In the genomic region with DNA sequence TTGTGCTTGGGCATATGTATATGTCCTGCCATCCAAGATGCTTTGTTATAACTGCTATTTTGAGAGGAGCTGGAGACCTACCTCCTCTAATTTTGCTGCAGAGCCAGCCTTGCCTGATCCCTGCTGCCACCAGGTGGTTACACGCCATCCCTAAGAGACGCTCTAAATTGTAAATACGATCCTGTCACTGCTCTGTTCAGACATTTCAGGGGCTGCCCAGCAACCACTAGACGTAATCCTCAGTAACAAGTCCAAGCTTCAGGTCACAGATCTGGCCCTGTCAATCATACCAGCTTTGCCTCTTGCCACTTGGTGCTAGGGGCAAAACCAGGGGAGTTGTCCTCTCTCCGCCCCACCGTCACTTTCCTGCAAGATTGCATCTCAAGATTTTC, we compare ENCODE assay signal across 8 cellular contexts. TPM values are rescaled to one million over a fixed set of nuclear protein-coding genes. Genes with fewer than 3 reads are reported as not detected.
A peak's percentile ranks its signal among the peaks of the same experiment; 100 is the strongest.
DNase-seq lines count a peak whose midpoint lies in the region; ATAC-seq and TF ChIP-seq lines count a peak whose summit lies in the region.

No MANE protein-coding gene starts in this region.

- ATAC-seq in GM18858 (IDR thresholded peaks at IDR 0.05; ENCODE audit: unreplicated experiment) = peak; percentile 43
- peak; percentile 76 for ATAC-seq in HG03159 (IDR thresholded peaks at IDR 0.05; ENCODE audit: unreplicated experiment)

- H3K9me3 ChIP-seq in BE2C (no peaks in the 10 kb centered on the region), left ventricle myocardium inferior (replicated peaks) (no peaks in the 10 kb centered on the region), colonic mucosa (no peaks in the 10 kb centered on the region)

- no peak overlapping the region for H3K27ac Mint-ChIP-seq in activated CD4-positive, alpha-beta memory T cell treated with anti-CD3 and anti-CD28 coated beads for 36 hours

- intact Hi-C loops in activated CD4-positive, alpha-beta memory T cell treated with anti-CD3 and anti-CD28 coated beads for 36 hours (cut with micrococcal nuclease) = loop anchor here (1.0 to 5.0 kb wide), 3 partner anchors 173 to 1135 kb away; a partner anchor contains a TSS
- intact Hi-C loops in left ventricle myocardium inferior (cut with micrococcal nuclease) (loop anchor here (5.0 kb wide), 2 partner anchors 145 to 165 kb away; no protein-coding TSS in a partner anchor), colonic mucosa (cut with DNase I) (loop anchor here (5.0 kb wide), 2 partner anchors 145 to 175 kb away; no protein-coding TSS in a partner anchor)

- H3K4me3 ChIP-seq in BE2C (ENCODE audit: low read depth, low read length) (no peak overlapping the region), left ventricle myocardium inferior (no peak overlapping the region), colonic mucosa (no peak overlapping the region)

- no peak overlapping the region for H3K4me3 Mint-ChIP-seq in activated CD4-positive, alpha-beta memory T cell treated with anti-CD3 and anti-CD28 coated beads for 36 hours

- H3K4me1 ChIP-seq in BE2C = no peaks in the 10 kb centered on the region
- peaks cover 4% of the 10 kb centered on the region for H3K4me1 ChIP-seq in left ventricle myocardium inferior
- no peaks in the 10 kb centered on the region for H3K4me1 ChIP-seq in colonic mucosa

- CTCF ChIA-PET in activated CD4-positive, alpha-beta memory T cell treated with anti-CD3 and anti-CD28 coated beads for 36 hours (lab: Charles Lee) = interaction anchor here (0.9 to 18.6 kb wide), 8 partner anchors 10 to 426 kb away, joined by 3 to 918 read pairs (median 12); a partner anchor contains a TSS

- DNase-seq in BE2C = peak; percentile 42
- peak; percentile 55 for DNase-seq in NCI-H2196 treated with DMSO at 0.1 percent for 48 hours (lab: John Stamatoyannopoulos, UW; ENCODE audit: unreplicated experiment)
- peak; percentile 65 for DNase-seq in activated CD4-positive, alpha-beta memory T cell treated with anti-CD3 and anti-CD28 coated beads for 36 hours
- no peak for DNase-seq in left ventricle myocardium inferior
- DNase-seq in stimulated activated CD8-positive, alpha-beta memory T cell treated with anti-CD3 and anti-CD28 coated beads, Interleukin-4, amount 100 ng/mL, for 48 hours = peak; percentile 46
- DNase-seq in colonic mucosa = no peak

- no peaks in the 10 kb centered on the region for H3K27me3 ChIP-seq in BE2C
- peaks cover 22% of the 10 kb centered on the region for H3K27me3 ChIP-seq in left ventricle myocardium inferior (ENCODE audit: low read depth)
- no peaks in the 10 kb centered on the region for H3K27me3 ChIP-seq in colonic mucosa

- no peaks in the 10 kb centered on the region for H3K27me3 Mint-ChIP-seq in activated CD4-positive, alpha-beta memory T cell treated with anti-CD3 and anti-CD28 coated beads for 36 hours

- peaks cover 6% of the 10 kb centered on the region for H3K4me1 Mint-ChIP-seq in activated CD4-positive, alpha-beta memory T cell treated with anti-CD3 and anti-CD28 coated beads for 36 hours (ENCODE audit: low read depth)

- H3K9me3 Mint-ChIP-seq in activated CD4-positive, alpha-beta memory T cell treated with anti-CD3 and anti-CD28 coated beads for 36 hours = no peaks in the 10 kb centered on the region

- H3K9ac ChIP-seq in colonic mucosa (ENCODE audit: low read depth in 2 of 2, low read length in 2 of 2) = no peak overlapping the region

- H3K36me3 ChIP-seq in BE2C = no peaks in the 10 kb centered on the region
- no peaks in the 10 kb centered on the region for H3K36me3 ChIP-seq in left ventricle myocardium inferior
- peaks cover 10% of the 10 kb centered on the region for H3K36me3 ChIP-seq in colonic mucosa

- TF ChIP-seq CTCF in BE2C (IDR thresholded peaks at IDR 0.05; ENCODE audit: low read depth, low read length) (peak; percentile 65), left ventricle myocardium inferior (IDR thresholded peaks at IDR 0.05; ENCODE audit: borderline replicate concordance) (peak; percentile 64), colonic mucosa (IDR thresholded peaks at IDR 0.05) (no peak)

- POLR2A ChIA-PET in activated CD4-positive, alpha-beta memory T cell treated with anti-CD3 and anti-CD28 coated beads for 36 hours (lab: Charles Lee) = interaction anchor here (0.7 to 1.0 kb wide), 2 partner anchors 29 to 147 kb away, joined by 3 to 4 read pairs; no protein-coding TSS in a partner anchor

- H3K27ac ChIP-seq in left ventricle myocardium inferior (replicated peaks) = no peak overlapping the region
- no peak overlapping the region for H3K27ac ChIP-seq in colonic mucosa

- H3K36me3 Mint-ChIP-seq in activated CD4-positive, alpha-beta memory T cell treated with anti-CD3 and anti-CD28 coated beads for 36 hours = peaks cover 3% of the 10 kb centered on the region

RNA-seq across cellular contexts. Expression of a gene that starts 32.9 kb away (rescaled TPM):
- not detected for polyA plus RNA-seq in BE2C (2012; ENCODE audit: insufficient read depth, insufficient read length, low read depth)
- total RNA-seq in activated CD4-positive, alpha-beta memory T cell treated with anti-CD3 and anti-CD28 coated beads for 36 hours = 1 to 10 TPM; 1.8 to 1.9 TPM
- total RNA-seq in left ventricle myocardium inferior (0.91 TPM), colonic mucosa (100 to 1,000 TPM; 438 to 531 TPM)

RNA-seq across cellular contexts. Expression of a gene that starts 36.6 kb away (rescaled TPM):
- not detected for polyA plus RNA-seq in BE2C (2012; ENCODE audit: insufficient read depth, insufficient read length, low read depth)
- total RNA-seq in activated CD4-positive, alpha-beta memory T cell treated with anti-CD3 and anti-CD28 coated beads for 36 hours = not detected
- total RNA-seq in left ventricle myocardium inferior (177 TPM), colonic mucosa (under 1 TPM in 1 of 2 donors, not detected in 1; 0.10 TPM)

Comparison
In these comparisons a context has a peak if more than half of its experiments do, and no peak if none do; other contexts are left out.
1. DNase-seq: peak in BE2C (single experiment), NCI-H2196 treated with DMSO at 0.1 percent for 48 hours (single experiment), activated CD4-positive, alpha-beta memory T cell treated with anti-CD3 and anti-CD28 coated beads for 36 hours (single experiment) and stimulated activated CD8-positive, alpha-beta memory T cell treated with anti-CD3 and anti-CD28 coated beads, Interleukin-4, amount 100 ng/mL, for 48 hours (single experiment); none in left ventricle myocardium inferior (single experiment) and colonic mucosa (single experiment).
2. RNA of a gene that starts 32.9 kb away (total RNA-seq): 438 to 531 TPM in colonic mucosa; 1.8 to 1.9 TPM in activated CD4-positive, alpha-beta memory T cell treated with anti-CD3 and anti-CD28 coated beads for 36 hours and 0.91 TPM in left ventricle myocardium inferior (single experiment); every median in the first group is over 100 times any median in the second.
3. RNA of a gene that starts 36.6 kb away (total RNA-seq): 177 TPM in left ventricle myocardium inferior (single experiment); 0.10 TPM in colonic mucosa and not detected in activated CD4-positive, alpha-beta memory T cell treated with anti-CD3 and anti-CD28 coated beads for 36 hours; every median in the first group is over 100 times any median in the second.